In the genomic region with DNA sequence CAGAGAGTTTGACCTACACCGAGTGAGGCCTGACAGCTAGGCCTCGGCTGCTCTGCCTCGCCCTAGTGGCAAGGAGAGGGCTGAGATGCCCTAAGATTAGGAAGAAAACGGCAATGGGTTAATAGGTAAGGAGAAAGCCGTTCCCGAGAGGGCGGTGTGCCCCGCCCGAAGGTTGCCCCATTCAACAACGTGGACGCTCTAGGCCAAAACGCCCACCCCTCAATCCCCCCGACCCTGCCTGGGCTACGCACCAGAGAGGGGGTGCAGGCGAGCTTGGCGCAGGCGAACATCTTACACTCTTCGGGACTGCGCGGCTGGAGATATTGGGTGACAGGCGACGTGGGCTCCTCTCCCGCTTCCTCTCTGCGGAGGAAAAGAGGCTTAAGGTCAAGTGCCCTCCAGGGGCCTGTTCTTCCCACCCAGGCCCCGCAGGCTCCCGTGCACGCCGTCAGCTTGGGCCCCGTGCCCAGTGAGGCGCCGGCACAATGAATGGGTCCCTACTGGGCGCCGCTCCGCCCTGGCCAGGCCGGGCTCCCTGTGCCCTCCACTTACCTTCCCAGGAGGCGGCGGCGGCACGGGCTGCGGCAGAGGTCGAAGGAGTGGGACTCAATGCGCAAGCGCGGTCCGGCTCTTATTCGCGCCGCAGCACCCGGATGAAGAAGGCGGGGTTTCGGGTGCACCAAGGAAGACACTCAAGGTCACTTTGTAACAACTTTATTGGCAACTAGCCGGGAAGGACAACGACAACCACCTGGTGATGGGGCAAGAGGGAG, we compare ENCODE assay signal across 8 cellular contexts. TPM values are rescaled to one million over a fixed set of nuclear protein-coding genes. Genes with fewer than 3 reads are reported as not detected.
DNase-seq lines count a peak whose midpoint lies in the region; ATAC-seq and TF ChIP-seq lines count a peak whose summit lies in the region.

A gene (minus strand): TSS at position 607 of the 773 bp plus-strand sequence. CDS start 317 bp downstream, at position 290.

- TF ChIP-seq POLR2A in uterus (IDR thresholded peaks at IDR 0.05): peak in 1 of 2 donors; percentile 69

- in situ Hi-C loops in GM13977 (cut with MboI; ENCODE audit: low pct_unique_long_range_greater_than_20kb, low sequenced_read_pairs, unreplicated experiment): no loop called here

- peak within 1 kb of the TSS; percentile 69 to 88 for H3K4me3 ChIP-seq in right atrium auricular region
- peak within 1 kb of the TSS; percentile 71 to 90 for H3K4me3 ChIP-seq in uterus

- intact Hi-C loops in uterus (cut with DNase I; ENCODE audit: low total_unique reads): no loop called here

- H3K36me3 ChIP-seq in right atrium auricular region (peaks cover 36% of the 10 kb centered on the region), uterus (no peaks in the 10 kb centered on the region)

- H3K4me1 ChIP-seq in right atrium auricular region (peaks cover 0 to 35% of the 10 kb centered on the region in 2 donors), uterus (no peaks in the 10 kb centered on the region)

- ATAC-seq in HG02884 (IDR thresholded peaks at IDR 0.05; ENCODE audit: unreplicated experiment): peak; percentile 75

- DNase-seq in GM13977 (ENCODE audit: low spot score): peak; percentile 91
- peak; percentile 90 for DNase-seq in NCI-H1694 treated with DMSO at 0.1 percent for 48 hours (lab: John Stamatoyannopoulos, UW)
- DNase-seq in T-helper 2 cell: peak; percentile 73 to 98 (median 84)
- DNase-seq in right atrium auricular region (ENCODE audit: low spot score): peak; percentile 95
- DNase-seq in pulmonary artery endothelial cell (ENCODE audit: low read depth, low spot score): peak; percentile 22
- peak; percentile 93 to 94 for DNase-seq in uterus

- TF ChIP-seq CTCF in GM13977 (IDR thresholded peaks at IDR 0.05; ENCODE audit: extremely low read depth, insufficient read depth, missing control alignments) (no peak), right atrium auricular region (IDR thresholded peaks at IDR 0.05) (peak in 1 of 2 donors; percentile 36), uterus (IDR thresholded peaks at IDR 0.05) (peak in 1 of 4 experiments; percentile 9)

- H3K9me3 ChIP-seq in right atrium auricular region (no peaks in the 10 kb centered on the region), uterus (no peaks in the 10 kb centered on the region)

- H3K27me3 ChIP-seq in right atrium auricular region (no peaks in the 10 kb centered on the region), uterus (no peaks in the 10 kb centered on the region)

- H3K27ac ChIP-seq in angular gyrus (ENCODE audit: low read depth, low read length): peak within 1 kb of the TSS; percentile 61
- peak within 1 kb of the TSS; percentile 89 to 96 for H3K27ac ChIP-seq in right atrium auricular region
- H3K27ac ChIP-seq in uterus: peak within 1 kb of the TSS; percentile 80 to 87

RNA-seq across cellular contexts. Expression of the gene that starts here (rescaled TPM):
- total RNA-seq in right atrium auricular region: 100 to 1,000 TPM; 492 to 746 TPM
- total RNA-seq in pulmonary artery endothelial cell: 142 and 158 TPM in 2 replicates
- total RNA-seq in uterus: 10 to 100 TPM; 36.5 to 84.5 (median 61.1) TPM

Comparison
In these comparisons a context has a peak if more than half of its experiments do, and no peak if none do; other contexts are left out.
1. Peak in every context shown above with its lines: DNase-seq, ATAC-seq, H3K4me3 ChIP-seq and H3K27ac ChIP-seq.
2. DNase-seq: peak in every context shown above with its lines; median percentile 95 in right atrium auricular region; 94 in uterus; 91 in GM13977; 90 in NCI-H1694 treated with DMSO at 0.1 percent for 48 hours; 84 in T-helper 2 cell; 22 in pulmonary artery endothelial cell.